In genomic region chr2:201255468-201255867, GRCh38 we compare ENCODE assay signal across 18 cellular contexts. TPM values are rescaled to one million over a fixed set of nuclear protein-coding genes. Genes with fewer than 3 reads are reported as not detected.
DNase-seq lines count a peak whose midpoint lies in the region; ATAC-seq and TF ChIP-seq lines count a peak whose summit lies in the region.
"Had no signal": no experiment of that assay in that cellular context is flagged by ENCODE, and none has a peak within 500 bp of the region (broad histone marks: within the 10 kb centered on the region; RNA-seq: fewer than 3 reads in every experiment).

No MANE protein-coding gene starts in this region.

- H3F3A ChIP-seq in OCI-LY1 (ENCODE audit: insufficient read depth, low read length): no peaks in the 10 kb centered on the region; the same call in 1 of the 2 replicates

- H3K4me1 Mint-ChIP-seq in stimulated activated naive CD8-positive, alpha-beta T cell treated with anti-CD3 and anti-CD28 coated beads, Interleukin-15, amount 100 ng/mL, for 72 hours: peaks cover 93% of the 10 kb centered on the region
- peaks cover 16% of the 10 kb centered on the region for H3K4me1 Mint-ChIP-seq in type B pancreatic cell (ENCODE audit: unreplicated experiment)

- no peaks in the 10 kb centered on the region for H3K9me2 ChIP-seq in OCI-LY1 (ENCODE audit: low read depth, low read length)

- no peak overlapping the region for H3K9ac ChIP-seq in OCI-LY1 (ENCODE audit: low read length)

- no peak for DNase-seq in stimulated activated naive CD8-positive, alpha-beta T cell treated with anti-CD3 and anti-CD28 coated beads, Interleukin-15, amount 100 ng/mL, for 72 hours
- no peak for DNase-seq in stimulated activated naive CD8-positive, alpha-beta T cell treated with anti-CD3 and anti-CD28 coated beads, Interleukin-15, Interleukin-2, amounts not matched to agents 100 U/mL and 50 U/mL, for 24 hours
- DNase-seq in effector memory CD4-positive, alpha-beta T cell: no peak
- DNase-seq in SIG-M5 treated with dmso at 0.1 percent for 504 hours (lab: John Stamatoyannopoulos, UW; ENCODE audit: unreplicated experiment) (no peak), DMS153 treated with DMSO at 0.1 percent for 48 hours (lab: John Stamatoyannopoulos, UW; ENCODE audit: unreplicated experiment) (no peak), type B pancreatic cell (ENCODE audit: extremely low spot score, unreplicated experiment) (no peak)
- DNase-seq: BE2C; body of pancreas; cortex of kidney; head of caudate nucleus; NCI-H187 treated with DMSO at 0.1 percent for 48 hours; right cardiac atrium; RPMI8226; stimulated activated CD4-positive, alpha-beta T cell treated with anti-CD3 and anti-CD28 coated beads, Interleukin-1b, Interleukin-23, amount 100 ng/mL, for 48 hours; testis had no signal

- H3K9me3 ChIP-seq in OCI-LY1 (ENCODE audit: low read length): no peaks in the 10 kb centered on the region
- no peaks in the 10 kb centered on the region for H3K9me3 ChIP-seq in effector memory CD4-positive, alpha-beta T cell (ENCODE audit: control insufficient read depth, low read length)
- H3K9me3 ChIP-seq: BE2C, body of pancreas, esophagus muscularis mucosa, testis had no signal

- H2AFZ ChIP-seq in OCI-LY1 (ENCODE audit: low read length): no peak overlapping the region

- TF ChIP-seq CTCF in OCI-LY1 (IDR thresholded peaks at IDR 0.05; ENCODE audit: low read length) (no peak), type B pancreatic cell (conservative IDR thresholded peaks at IDR 0.05) (no peak)

- H4K20me1 ChIP-seq in OCI-LY1 (ENCODE audit: insufficient read depth, low read length): no peaks in the 10 kb centered on the region

- H3K36me3 Mint-ChIP-seq in type B pancreatic cell: no peaks in the 10 kb centered on the region

- ATAC-seq in stimulated activated naive CD8-positive, alpha-beta T cell treated with anti-CD3 and anti-CD28 coated beads, Interleukin-15, amount 100 ng/mL, for 72 hours: no peak
- ATAC-seq in stimulated activated naive CD8-positive, alpha-beta T cell treated with anti-CD3 and anti-CD28 coated beads, Interleukin-15, Interleukin-2, amounts not matched to agents 100 U/mL and 50 U/mL, for 24 hours: no peak
- no peak for ATAC-seq in GM18502 (IDR thresholded peaks at IDR 0.05; ENCODE audit: poor library complexity, unreplicated experiment)
- ATAC-seq: body of pancreas, right cardiac atrium had no signal

- no peaks in the 10 kb centered on the region for H3K27me3 Mint-ChIP-seq in stimulated activated naive CD8-positive, alpha-beta T cell treated with anti-CD3 and anti-CD28 coated beads, Interleukin-15, amount 100 ng/mL, for 72 hours
- H3K27me3 Mint-ChIP-seq in type B pancreatic cell: peaks cover 3% of the 10 kb centered on the region

- no peak overlapping the region for H3K4me3 Mint-ChIP-seq in stimulated activated naive CD8-positive, alpha-beta T cell treated with anti-CD3 and anti-CD28 coated beads, Interleukin-15, amount 100 ng/mL, for 72 hours
- H3K4me3 Mint-ChIP-seq in type B pancreatic cell: no peak overlapping the region

- peaks cover 54% of the 10 kb centered on the region for H3K4me1 ChIP-seq in OCI-LY1 (ENCODE audit: insufficient read depth, low read length, severe bottlenecking)
- peaks cover 74% of the 10 kb centered on the region for H3K4me1 ChIP-seq in effector memory CD4-positive, alpha-beta T cell (ENCODE audit: control insufficient read depth, insufficient read depth, low read length, poor library complexity, severe bottlenecking)

- H3K27ac ChIP-seq in OCI-LY1 (ENCODE audit: low read depth, low read length, poor library complexity, severe bottlenecking): peak overlapping the region; percentile 98
- H3K27ac ChIP-seq in effector memory CD4-positive, alpha-beta T cell (ENCODE audit: insufficient read depth, low read length, poor library complexity, severe bottlenecking): peak overlapping the region; percentile 96
- H3K27ac ChIP-seq: body of pancreas, testis had no signal

- peak overlapping the region; percentile 80 to 94 for H3K27ac Mint-ChIP-seq in stimulated activated naive CD8-positive, alpha-beta T cell treated with anti-CD3 and anti-CD28 coated beads, Interleukin-15, amount 100 ng/mL, for 72 hours
- H3K27ac Mint-ChIP-seq in type B pancreatic cell: no peak overlapping the region

- H3K27me3 ChIP-seq in OCI-LY1 (ENCODE audit: insufficient read depth, low read length): no peaks in the 10 kb centered on the region
- no peaks in the 10 kb centered on the region for H3K27me3 ChIP-seq in effector memory CD4-positive, alpha-beta T cell (replicated peaks; ENCODE audit: control insufficient read depth, insufficient read depth, low read length, poor library complexity, severe bottlenecking)
- H3K27me3 ChIP-seq: BE2C, body of pancreas, esophagus muscularis mucosa, testis had no signal

- H3K4me2 ChIP-seq in OCI-LY1 (ENCODE audit: low read length): no peak overlapping the region

- H3K4me3 ChIP-seq in OCI-LY1 (ENCODE audit: low read depth, low read length, poor library complexity, severe bottlenecking): no peak overlapping the region
- H3K4me3 ChIP-seq in effector memory CD4-positive, alpha-beta T cell (ENCODE audit: insufficient read depth, low read depth, low read length, poor library complexity, severe bottlenecking): no peak overlapping the region
- H3K4me3 ChIP-seq: body of pancreas, esophagus muscularis mucosa, testis had no signal

- peaks cover 4 to 5% of the 10 kb centered on the region in 2 donors for H3K9me3 Mint-ChIP-seq in stimulated activated naive CD8-positive, alpha-beta T cell treated with anti-CD3 and anti-CD28 coated beads, Interleukin-15, amount 100 ng/mL, for 72 hours
- H3K9me3 Mint-ChIP-seq in type B pancreatic cell: no peaks in the 10 kb centered on the region

- H3K79me2 ChIP-seq in OCI-LY1 (ENCODE audit: insufficient read depth, low read length): no peaks in the 10 kb centered on the region

- peaks cover 7% of the 10 kb centered on the region for H3K36me3 ChIP-seq in OCI-LY1 (ENCODE audit: insufficient read depth, low read length)
- H3K36me3 ChIP-seq in effector memory CD4-positive, alpha-beta T cell (ENCODE audit: control insufficient read depth, insufficient read depth, low read length): no peaks in the 10 kb centered on the region
- H3K36me3 ChIP-seq: BE2C, esophagus muscularis mucosa had no signal

RNA-seq across cellular contexts. Expression of gene CASP8, which starts 4.9 kb away (rescaled TPM):
- total RNA-seq in type B pancreatic cell (ENCODE audit: low replicate concordance): 6.0 and 12.9 TPM in 2 replicates
